Comparison of ENCODE assay signal across 19 cellular contexts in the genomic region with DNA sequence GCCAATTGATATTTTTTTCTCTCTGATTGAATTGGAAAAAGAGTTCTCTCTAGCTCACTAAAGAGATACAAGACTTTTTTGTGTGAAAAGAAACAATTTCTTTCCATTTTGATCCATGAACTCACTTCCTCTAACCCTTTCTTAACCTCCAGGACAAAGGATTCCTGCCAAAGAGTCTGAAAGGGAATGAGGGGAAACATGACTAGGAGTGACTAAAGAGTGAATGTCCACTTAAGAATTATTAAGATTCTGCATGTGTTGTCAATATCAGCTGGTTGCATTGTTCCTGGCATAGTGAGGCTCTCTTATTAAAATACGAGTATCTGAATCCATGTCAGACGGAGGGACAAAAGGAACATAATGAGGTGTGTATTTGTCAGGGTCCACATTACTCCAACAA.
DNase-seq lines count a peak whose midpoint lies in the region; ATAC-seq and TF ChIP-seq lines count a peak whose summit lies in the region.
"Had no signal": no experiment of that assay in that cellular context is flagged by ENCODE, and none has a peak within 500 bp of the region (broad histone marks: within the 10 kb centered on the region; RNA-seq: fewer than 3 reads in every experiment).

No MANE protein-coding gene starts in this region.

- H3K4me1 Mint-ChIP-seq in GM23338 (peaks cover 26% of the 10 kb centered on the region), WTC11 (peaks cover 31% of the 10 kb centered on the region)
- H3K4me1 Mint-ChIP-seq in activated CD4-positive, alpha-beta T cell treated with anti-CD3 and anti-CD28 coated beads, Interleukin-2, amount 10 ng/mL, durations not matched to agents 24 days and 14 days = no peaks in the 10 kb centered on the region

- no peaks in the 10 kb centered on the region for H3K36me3 ChIP-seq in GM23338 (ENCODE audit: insufficient read depth)
- H3K36me3 ChIP-seq: BE2C had no signal

- H3K4me3 Mint-ChIP-seq in GM23338 (no peak overlapping the region), WTC11 (no peak overlapping the region)
- H3K4me3 Mint-ChIP-seq in activated CD4-positive, alpha-beta T cell treated with anti-CD3 and anti-CD28 coated beads, Interleukin-2, amount 10 ng/mL, durations not matched to agents 24 days and 14 days = no peak overlapping the region
- H3K4me3 Mint-ChIP-seq: CD8-positive, alpha-beta T cell had no signal

- H3K27me3 Mint-ChIP-seq in GM23338 (ENCODE audit: insufficient read depth, low read depth, poor library complexity) (no peaks in the 10 kb centered on the region), WTC11 (ENCODE audit: low read depth) (no peaks in the 10 kb centered on the region)
- no peaks in the 10 kb centered on the region for H3K27me3 Mint-ChIP-seq in activated CD4-positive, alpha-beta T cell treated with anti-CD3 and anti-CD28 coated beads, Interleukin-2, amount 10 ng/mL, durations not matched to agents 24 days and 14 days

- no peaks in the 10 kb centered on the region for H3K27me3 ChIP-seq in GM23338 (ENCODE audit: insufficient read depth)
- H3K27me3 ChIP-seq: BE2C had no signal

- DNase-seq in GM23338 (ENCODE audit: low spot score) (no peak), WTC11 (ENCODE audit: low spot score) (no peak), fibroblast of the aortic adventitia (ENCODE audit: low read depth) (peak; percentile 46), HT-29 (ENCODE audit: low spot score) (no peak), NCI-H187 treated with DMSO at 0.1 percent for 48 hours (lab: John Stamatoyannopoulos, UW) (no peak), NCI-H2196 (lab: John Stamatoyannopoulos, UW; ENCODE audit: unreplicated experiment) (no peak)
- no peak for DNase-seq in activated CD4-positive, alpha-beta T cell treated with anti-CD3 and anti-CD28 coated beads, Interleukin-2, amount 10 ng/mL, durations not matched to agents 24 days and 14 days
- DNase-seq: BE2C; CD8-positive, alpha-beta T cell; COR-L47; DMS153; DMS79 treated with DMSO at 0.1 percent for 48 hours; IMR-90; KBM-7 had no signal

- TF ChIP-seq CTCF in GM23338 (conservative IDR thresholded peaks at IDR 0.05; ENCODE audit: low read depth in 2 of 2) (no peak), WTC11 (IDR thresholded peaks at IDR 0.05) (no peak), fibroblast of the aortic adventitia (IDR thresholded peaks at IDR 0.05; ENCODE audit: insufficient read depth, low read length) (no peak)

- H3K79me2 ChIP-seq in GM23338 (replicated peaks; ENCODE audit: insufficient read depth) = no peaks in the 10 kb centered on the region

- H3F3A ChIP-seq in GM23338 (replicated peaks; ENCODE audit: low read depth) = no peaks in the 10 kb centered on the region

- H3K27ac ChIP-seq in GM23338 (ENCODE audit: low read depth) = peak overlapping the region; percentile 91; the same call in 1 of the 2 replicates
- H3K27ac ChIP-seq: A549, C4-2B, HL-60 had no signal

- H3K4me3 ChIP-seq in GM23338 = no peak overlapping the region
- H3K4me3 ChIP-seq in fibroblast of the aortic adventitia (ENCODE audit: low read depth, low read length) = no peak overlapping the region
- H3K4me3 ChIP-seq: A549, GM12878 had no signal

- H3K36me3 Mint-ChIP-seq in GM23338 (ENCODE audit: low read depth) (no peaks in the 10 kb centered on the region), WTC11 (no peaks in the 10 kb centered on the region; the same call in 1 of the 2 replicates)
- no peaks in the 10 kb centered on the region for H3K36me3 Mint-ChIP-seq in activated CD4-positive, alpha-beta T cell treated with anti-CD3 and anti-CD28 coated beads, Interleukin-2, amount 10 ng/mL, durations not matched to agents 24 days and 14 days (ENCODE audit: low read depth)
- H3K36me3 Mint-ChIP-seq: CD8-positive, alpha-beta T cell had no signal

- no peak overlapping the region for H3K27ac Mint-ChIP-seq in GM23338
- H3K27ac Mint-ChIP-seq in WTC11 = peak overlapping the region; percentile 55; the same call in 1 of the 2 replicates
- H3K27ac Mint-ChIP-seq in activated CD4-positive, alpha-beta T cell treated with anti-CD3 and anti-CD28 coated beads, Interleukin-2, amount 10 ng/mL, durations not matched to agents 24 days and 14 days = no peak overlapping the region
- H3K27ac Mint-ChIP-seq: CD8-positive, alpha-beta T cell had no signal

- H3K9me2 ChIP-seq in GM23338 (ENCODE audit: insufficient read depth) = peaks cover 4% of the 10 kb centered on the region; the same call in 1 of the 2 replicates

- no peaks in the 10 kb centered on the region for H4K20me1 ChIP-seq in GM23338 (replicated peaks; ENCODE audit: insufficient read depth)

- peak overlapping the region; percentile 42 for H3K4me2 ChIP-seq in GM23338
- H3K4me2 ChIP-seq: A549 had no signal

- H3K9me3 Mint-ChIP-seq in GM23338 (no peaks in the 10 kb centered on the region), WTC11 (peaks cover 13% of the 10 kb centered on the region)
- H3K9me3 Mint-ChIP-seq in activated CD4-positive, alpha-beta T cell treated with anti-CD3 and anti-CD28 coated beads, Interleukin-2, amount 10 ng/mL, durations not matched to agents 24 days and 14 days = peaks cover 4% of the 10 kb centered on the region

- peaks cover 42% of the 10 kb centered on the region for H3K4me1 ChIP-seq in GM23338 (ENCODE audit: insufficient read depth)
- H3K4me1 ChIP-seq: A549, BE2C had no signal

- intact Hi-C loops in activated CD4-positive, alpha-beta T cell treated with anti-CD3 and anti-CD28 coated beads, Interleukin-2, amount 10 ng/mL, durations not matched to agents 24 days and 14 days (cut with micrococcal nuclease) = no loop called here

- H2AFZ ChIP-seq in GM23338 = no peak overlapping the region

- ATAC-seq in GM23338 (no peak), WTC11 (no peak)
- ATAC-seq: A549; CD8-positive, alpha-beta T cell; GM12878; HCT116 had no signal

- CTCF ChIA-PET in WTC11 (lab: Charles Lee) = no interaction called here

- POLR2A ChIA-PET in WTC11 (lab: Charles Lee) = no interaction called here

TF ChIP-seq in GM23338, 12 proteins besides CTCF, POLR2A, EP300 and RAD21 (continues in another document):
- TF ChIP-seq STAT1 (IDR thresholded peaks at IDR 0.05; ENCODE audit: unreplicated experiment) (no peak), NANOG (IDR thresholded peaks at IDR 0.05; ENCODE audit: borderline replicate concordance) (no peak), ZNF114 (CRISPR knock-in tag; IDR thresholded peaks at IDR 0.05) (no peak), POLR2AphosphoS5 (IDR thresholded peaks at IDR 0.05; ENCODE audit: low read depth) (no peak), ZNF331 (CRISPR knock-in tag; IDR thresholded peaks at IDR 0.05; ENCODE audit: low read depth) (no peak), EZH2 (IDR thresholded peaks at IDR 0.05; ENCODE audit: low read depth, unreplicated experiment) (no peak), JUNB (IDR thresholded peaks at IDR 0.05; ENCODE audit: unreplicated experiment) (no peak)
- TF ChIP-seq, protein P1, sequence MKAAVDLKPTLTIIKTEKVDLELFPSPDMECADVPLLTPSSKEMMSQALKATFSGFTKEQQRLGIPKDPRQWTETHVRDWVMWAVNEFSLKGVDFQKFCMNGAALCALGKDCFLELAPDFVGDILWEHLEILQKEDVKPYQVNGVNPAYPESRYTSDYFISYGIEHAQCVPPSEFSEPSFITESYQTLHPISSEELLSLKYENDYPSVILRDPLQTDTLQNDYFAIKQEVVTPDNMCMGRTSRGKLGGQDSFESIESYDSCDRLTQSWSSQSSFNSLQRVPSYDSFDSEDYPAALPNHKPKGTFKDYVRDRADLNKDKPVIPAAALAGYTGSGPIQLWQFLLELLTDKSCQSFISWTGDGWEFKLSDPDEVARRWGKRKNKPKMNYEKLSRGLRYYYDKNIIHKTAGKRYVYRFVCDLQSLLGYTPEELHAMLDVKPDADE (IDR thresholded peaks at IDR 0.05) = no peak

TF ChIP-seq in WTC11, 78 proteins besides CTCF, POLR2A, EP300 and RAD21 (continues in another document):
- TF ChIP-seq FOXJ3 (CRISPR knock-in tag; IDR thresholded peaks at IDR 0.05; ENCODE audit: borderline replicate concordance) (no peak), ZNF416 (CRISPR knock-in tag; IDR thresholded peaks at IDR 0.05) (no peak), ZNF263 (CRISPR knock-in tag; IDR thresholded peaks at IDR 0.05; ENCODE audit: low read depth) (no peak), GABPB1 (CRISPR knock-in tag; IDR thresholded peaks at IDR 0.05) (no peak), FOXK1 (CRISPR knock-in tag; IDR thresholded peaks at IDR 0.05) (no peak), NR2C2 (CRISPR knock-in tag; IDR thresholded peaks at IDR 0.05) (no peak), RORB (CRISPR knock-in tag; IDR thresholded peaks at IDR 0.05) (no peak), EMX1 (CRISPR knock-in tag; IDR thresholded peaks at IDR 0.05) (no peak)
- TF ChIP-seq, protein P2, sequence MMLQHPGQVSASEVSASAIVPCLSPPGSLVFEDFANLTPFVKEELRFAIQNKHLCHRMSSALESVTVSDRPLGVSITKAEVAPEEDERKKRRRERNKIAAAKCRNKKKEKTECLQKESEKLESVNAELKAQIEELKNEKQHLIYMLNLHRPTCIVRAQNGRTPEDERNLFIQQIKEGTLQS (CRISPR knock-in tag; conservative IDR thresholded peaks at IDR 0.05) = no peak
- TF ChIP-seq, protein P3, sequence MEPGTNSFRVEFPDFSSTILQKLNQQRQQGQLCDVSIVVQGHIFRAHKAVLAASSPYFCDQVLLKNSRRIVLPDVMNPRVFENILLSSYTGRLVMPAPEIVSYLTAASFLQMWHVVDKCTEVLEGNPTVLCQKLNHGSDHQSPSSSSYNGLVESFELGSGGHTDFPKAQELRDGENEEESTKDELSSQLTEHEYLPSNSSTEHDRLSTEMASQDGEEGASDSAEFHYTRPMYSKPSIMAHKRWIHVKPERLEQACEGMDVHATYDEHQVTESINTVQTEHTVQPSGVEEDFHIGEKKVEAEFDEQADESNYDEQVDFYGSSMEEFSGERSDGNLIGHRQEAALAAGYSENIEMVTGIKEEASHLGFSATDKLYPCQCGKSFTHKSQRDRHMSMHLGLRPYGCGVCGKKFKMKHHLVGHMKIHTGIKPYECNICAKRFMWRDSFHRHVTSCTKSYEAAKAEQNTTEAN (CRISPR knock-in tag; IDR thresholded peaks at IDR 0.05) = no peak
- TF ChIP-seq, protein P4, sequence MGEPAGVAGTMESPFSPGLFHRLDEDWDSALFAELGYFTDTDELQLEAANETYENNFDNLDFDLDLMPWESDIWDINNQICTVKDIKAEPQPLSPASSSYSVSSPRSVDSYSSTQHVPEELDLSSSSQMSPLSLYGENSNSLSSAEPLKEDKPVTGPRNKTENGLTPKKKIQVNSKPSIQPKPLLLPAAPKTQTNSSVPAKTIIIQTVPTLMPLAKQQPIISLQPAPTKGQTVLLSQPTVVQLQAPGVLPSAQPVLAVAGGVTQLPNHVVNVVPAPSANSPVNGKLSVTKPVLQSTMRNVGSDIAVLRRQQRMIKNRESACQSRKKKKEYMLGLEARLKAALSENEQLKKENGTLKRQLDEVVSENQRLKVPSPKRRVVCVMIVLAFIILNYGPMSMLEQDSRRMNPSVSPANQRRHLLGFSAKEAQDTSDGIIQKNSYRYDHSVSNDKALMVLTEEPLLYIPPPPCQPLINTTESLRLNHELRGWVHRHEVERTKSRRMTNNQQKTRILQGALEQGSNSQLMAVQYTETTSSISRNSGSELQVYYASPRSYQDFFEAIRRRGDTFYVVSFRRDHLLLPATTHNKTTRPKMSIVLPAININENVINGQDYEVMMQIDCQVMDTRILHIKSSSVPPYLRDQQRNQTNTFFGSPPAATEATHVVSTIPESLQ (CRISPR knock-in tag; IDR thresholded peaks at IDR 0.05) = no peak
